21 cellular contexts compared by ENCODE assay signal in the genomic region with DNA sequence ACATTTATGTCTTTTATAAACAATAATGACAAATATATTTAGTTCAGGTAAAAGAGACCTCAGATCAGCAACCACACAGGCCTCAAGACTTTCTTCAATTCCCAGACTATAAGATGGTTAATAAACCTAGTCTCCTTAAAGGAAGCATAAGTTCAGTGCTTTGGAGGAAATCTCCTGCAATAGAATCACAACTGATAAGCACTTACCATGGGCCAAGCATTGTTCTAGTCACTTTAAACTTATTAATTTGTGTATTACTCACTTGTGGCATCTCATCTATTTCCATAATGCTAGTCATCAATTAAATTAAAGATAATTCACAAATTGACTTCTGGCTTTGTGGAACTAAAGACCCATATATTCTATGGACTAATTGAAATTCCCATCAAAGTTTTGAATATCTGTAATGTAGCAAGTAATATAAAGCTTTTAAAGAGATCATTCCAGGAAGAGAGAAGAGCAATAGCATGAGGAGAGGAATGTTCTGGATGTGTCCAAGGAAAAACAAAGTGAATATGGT. TPM values are rescaled to one million over a fixed set of nuclear protein-coding genes. Genes with fewer than 3 reads are reported as not detected.
DNase-seq lines count a peak whose midpoint lies in the region; ATAC-seq and TF ChIP-seq lines count a peak whose summit lies in the region.
"Had no signal": no experiment of that assay in that cellular context is flagged by ENCODE, and none has a peak within 500 bp of the region (broad histone marks: within the 10 kb centered on the region; RNA-seq: fewer than 3 reads in every experiment).

No MANE protein-coding gene starts in this region.

- ATAC-seq in GM21526 (IDR thresholded peaks at IDR 0.05; ENCODE audit: low FRiP score, unreplicated experiment): no peak
- ATAC-seq: GM23338, K562 had no signal

- H3K27ac Mint-ChIP-seq in osteocyte (ENCODE audit: unreplicated experiment): peak overlapping the region; percentile 88
- H3K27ac Mint-ChIP-seq: CD14-positive monocyte, GM23338 had no signal

- H3K36me3 Mint-ChIP-seq in osteocyte (ENCODE audit: unreplicated experiment): peaks cover 19% of the 10 kb centered on the region
- H3K36me3 Mint-ChIP-seq: CD14-positive monocyte had no signal

- H3K9me3 Mint-ChIP-seq in osteocyte (ENCODE audit: unreplicated experiment): no peaks in the 10 kb centered on the region
- H3K9me3 Mint-ChIP-seq: GM23338 had no signal

- H3K27me3 Mint-ChIP-seq in osteocyte (ENCODE audit: unreplicated experiment): no peaks in the 10 kb centered on the region

- H3K4me3 Mint-ChIP-seq in osteocyte (ENCODE audit: unreplicated experiment): no peak overlapping the region
- H3K4me3 Mint-ChIP-seq: CD14-positive monocyte, GM23338 had no signal

- H3K4me3 ChIP-seq in fibroblast of pulmonary artery (replicated peaks; ENCODE audit: low read depth, low read length): no peak overlapping the region
- H3K4me3 ChIP-seq: GM23338, K562, Peyer's patch, SJSA1 had no signal

- H3K4me1 Mint-ChIP-seq in osteocyte (ENCODE audit: unreplicated experiment): peaks cover 88% of the 10 kb centered on the region
- H3K4me1 Mint-ChIP-seq: CD14-positive monocyte had no signal

- TF ChIP-seq CTCF in fibroblast of pulmonary artery (IDR thresholded peaks at IDR 0.05; ENCODE audit: low read length, missing control alignments) (no peak), osteocyte (IDR thresholded peaks at IDR 0.05) (no peak)

- peak; percentile 58 for DNase-seq in amniotic epithelial cell (ENCODE audit: low read depth)
- peak; percentile 41 for DNase-seq in fibroblast of pulmonary artery (ENCODE audit: low read depth)
- DNase-seq in osteocyte (ENCODE audit: extremely low spot score, unreplicated experiment): no peak
- DNase-seq in kidney tubule cell (ENCODE audit: low spot score): no peak
- DNase-seq in DMS53 treated with DMSO at 0.1 percent for 48 hours (lab: John Stamatoyannopoulos, UW; ENCODE audit: unreplicated experiment): no peak
- no peak for DNase-seq in HuH-7.5 (ENCODE audit: low spot score)
- DNase-seq: ACHN; AML-193; DMS 273 treated with DMSO at 0.1 percent for 48 hours; HCEC 1CT; NCI-H1105; NCI-H2081; NCI-H446 treated with DMSO at 0.1 percent for 48 hours; NCI-H748 treated with DMSO at 0.1 percent for 48 hours; NK-92 treated with Interleukin-12 subunit alpha and Interleukin-12 subunit beta, amount 100 ng/mL, for 24 hours; Peyer's patch had no signal

RNA-seq across cellular contexts. Expression of gene COL3A1, which starts 42.2 kb away (rescaled TPM):
- 7,546 and 8,171 TPM in 2 replicates for total RNA-seq in osteocyte

Comparison
In these comparisons a context has a peak if more than half of its experiments do, and no peak if none do; other contexts are left out.
1. DNase-seq: peak in amniotic epithelial cell (single experiment) and fibroblast of pulmonary artery (single experiment); none in osteocyte (single experiment), kidney tubule cell (single experiment), DMS53 treated with DMSO at 0.1 percent for 48 hours (single experiment) and HuH-7.5 (single experiment).